ENCODE assay signal across 8 cellular contexts in genomic region chr14:65156568-65157366, GRCh38. TPM values are rescaled to one million over a fixed set of nuclear protein-coding genes. Genes with fewer than 3 reads are reported as not detected.
DNase-seq lines count a peak whose midpoint lies in the region; ATAC-seq and TF ChIP-seq lines count a peak whose summit lies in the region.

No MANE protein-coding gene starts in this region.

- H3K36me3 Mint-ChIP-seq in naive thymus-derived CD8-positive, alpha-beta T cell: no peaks in the 10 kb centered on the region

- no peaks in the 10 kb centered on the region for H3K9me3 ChIP-seq in stomach smooth muscle (ENCODE audit: control insufficient read depth in 2 of 2, low read length in 2 of 2)

- POLR2A ChIA-PET in naive thymus-derived CD8-positive, alpha-beta T cell (lab: Charles Lee): no interaction called here

- no peaks in the 10 kb centered on the region for H3K27me3 Mint-ChIP-seq in naive thymus-derived CD8-positive, alpha-beta T cell

- no peak overlapping the region for H3K4me3 Mint-ChIP-seq in naive thymus-derived CD8-positive, alpha-beta T cell

- no peaks in the 10 kb centered on the region for H3K9me3 Mint-ChIP-seq in naive thymus-derived CD8-positive, alpha-beta T cell

- DNase-seq in ELF-1 (ENCODE audit: low read depth, low spot score) (peak; percentile 23), NCI-H226 (peak; percentile 61), foreskin keratinocyte (no peak), OCI-M2 (lab: John Stamatoyannopoulos, UW; ENCODE audit: unreplicated experiment) (no peak)
- no peak for DNase-seq in activated effector memory CD4-positive, alpha-beta T cell treated with anti-CD3 and anti-CD28 coated beads, Interleukin-2, amount 50 U/mL, for 16 hours
- DNase-seq in naive thymus-derived CD8-positive, alpha-beta T cell: no peak

- no peaks in the 10 kb centered on the region for H3K36me3 ChIP-seq in stomach smooth muscle (ENCODE audit: control insufficient read depth in 2 of 2, insufficient read depth in 2 of 2, low read length in 2 of 2)

- H3K27me3 ChIP-seq in foreskin keratinocyte (no peaks in the 10 kb centered on the region), stomach smooth muscle (ENCODE audit: control insufficient read depth in 1 of 2, insufficient read depth in 2 of 2, low read length in 2 of 2) (no peaks in the 10 kb centered on the region)

- peaks cover 0 to 7% (median 0%) of the 10 kb centered on the region in 4 donors for H3K4me1 Mint-ChIP-seq in naive thymus-derived CD8-positive, alpha-beta T cell

- peak overlapping the region in 1 of 2 donors; percentile 55 for H3K9ac ChIP-seq in stomach smooth muscle (ENCODE audit: low read length in 2 of 2)

- H3K27ac ChIP-seq in foreskin keratinocyte (no peak overlapping the region), stomach smooth muscle (ENCODE audit: low read length) (peak overlapping the region; percentile 53)

- peak overlapping the region in 1 of 2 donors; percentile 60 for H3K4me3 ChIP-seq in stomach smooth muscle (ENCODE audit: low read length in 2 of 2)

- TF ChIP-seq CTCF in foreskin keratinocyte (conservative IDR thresholded peaks at IDR 0.05): no peak

- peak overlapping the region in 1 of 10 donors; percentile 44 for H3K27ac Mint-ChIP-seq in naive thymus-derived CD8-positive, alpha-beta T cell

- ATAC-seq in GM21825 (IDR thresholded peaks at IDR 0.05; ENCODE audit: unreplicated experiment): peak; percentile 46
- ATAC-seq in foreskin keratinocyte: peak; percentile 19
- no peak for ATAC-seq in naive thymus-derived CD8-positive, alpha-beta T cell

- H3K4me1 ChIP-seq in foreskin keratinocyte (no peaks in the 10 kb centered on the region), stomach smooth muscle (ENCODE audit: control insufficient read depth, insufficient read depth, low read length) (peaks cover 8% of the 10 kb centered on the region)

RNA-seq across cellular contexts. Expression of gene MAX, which starts 54.5 kb away (rescaled TPM):
- 53.0 and 56.4 TPM in 2 replicates for total RNA-seq in foreskin keratinocyte
- 44.3 and 46.6 TPM in 2 replicates for polyA plus RNA-seq in foreskin keratinocyte
- 100 to 1,000 TPM; 200 to 216 TPM for total RNA-seq in naive thymus-derived CD8-positive, alpha-beta T cell
- 100 to 1,000 TPM; 121 to 140 (median 131) TPM for polyA plus RNA-seq in naive thymus-derived CD8-positive, alpha-beta T cell

Comparison
In these comparisons a context has a peak if more than half of its experiments do, and no peak if none do; other contexts are left out.
1. DNase-seq: peak in ELF-1 (single experiment) and NCI-H226 (single experiment); none in foreskin keratinocyte (0 of 2), OCI-M2 (single experiment), activated effector memory CD4-positive, alpha-beta T cell treated with anti-CD3 and anti-CD28 coated beads, Interleukin-2, amount 50 U/mL, for 16 hours (single experiment) and naive thymus-derived CD8-positive, alpha-beta T cell (0 of 10).
2. ATAC-seq: peak in GM21825 (single experiment) and foreskin keratinocyte (single experiment); none in naive thymus-derived CD8-positive, alpha-beta T cell (0 of 2).